ENCODE assay signal across 3 cellular contexts in the genomic region with DNA sequence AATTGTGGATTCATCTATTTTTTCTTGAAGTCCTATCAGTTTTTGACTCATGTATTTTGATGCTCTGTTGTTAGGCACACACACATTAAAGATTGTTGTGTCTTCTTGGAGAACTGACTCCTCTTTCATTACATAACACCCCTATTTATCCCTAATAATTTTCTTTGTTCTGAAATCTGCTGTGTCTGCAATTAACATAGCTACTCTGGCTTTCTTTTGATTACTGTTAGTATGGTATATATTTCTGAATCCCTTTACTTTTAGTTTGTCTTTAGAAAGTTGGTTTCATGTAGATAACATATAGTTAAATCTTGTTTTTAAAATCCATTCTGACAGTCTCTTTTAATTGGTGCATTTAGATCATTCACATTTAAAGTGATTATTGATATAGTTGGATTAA.
A peak's percentile ranks its signal among the peaks of the same experiment; 100 is the strongest.
TF ChIP-seq lines count a peak whose summit lies in the region.

No MANE protein-coding gene starts in this region.

TF ChIP-seq in A549, 52 proteins besides CTCF, POLR2A, EP300 and RAD21:
- no peak for TF ChIP-seq CBX2 (IDR thresholded peaks at IDR 0.05; ENCODE audit: borderline replicate concordance, low read depth)
- TF ChIP-seq HOXB13 (CRISPR knock-in tag; IDR thresholded peaks at IDR 0.05; ENCODE audit: low read depth) = no peak
- peak; percentile 61 for TF ChIP-seq MAFK (IDR thresholded peaks at IDR 0.05; ENCODE audit: partially characterized antibody)
- no peak for TF ChIP-seq HDAC2 (IDR thresholded peaks at IDR 0.05)

TF ChIP-seq in IMR-90, 13 proteins besides CTCF, POLR2A, EP300 and RAD21:
- TF ChIP-seq RFX5 (IDR thresholded peaks at IDR 0.05; ENCODE audit: low read depth, low read length) = no peak
- TF ChIP-seq MAFK (IDR thresholded peaks at IDR 0.05; ENCODE audit: low read depth, low read length) = peak; percentile 72
- TF ChIP-seq, protein P1, sequence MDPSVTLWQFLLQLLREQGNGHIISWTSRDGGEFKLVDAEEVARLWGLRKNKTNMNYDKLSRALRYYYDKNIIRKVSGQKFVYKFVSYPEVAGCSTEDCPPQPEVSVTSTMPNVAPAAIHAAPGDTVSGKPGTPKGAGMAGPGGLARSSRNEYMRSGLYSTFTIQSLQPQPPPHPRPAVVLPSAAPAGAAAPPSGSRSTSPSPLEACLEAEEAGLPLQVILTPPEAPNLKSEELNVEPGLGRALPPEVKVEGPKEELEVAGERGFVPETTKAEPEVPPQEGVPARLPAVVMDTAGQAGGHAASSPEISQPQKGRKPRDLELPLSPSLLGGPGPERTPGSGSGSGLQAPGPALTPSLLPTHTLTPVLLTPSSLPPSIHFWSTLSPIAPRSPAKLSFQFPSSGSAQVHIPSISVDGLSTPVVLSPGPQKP (IDR thresholded peaks at IDR 0.05; ENCODE audit: borderline replicate concordance, low read depth, low read length) = no peak

TF ChIP-seq in K562, 482 proteins besides CTCF, POLR2A, EP300 and RAD21:
- TF ChIP-seq C11orf30 (IDR thresholded peaks at IDR 0.05; ENCODE audit: low read depth) (peak; percentile 23; the same call in 1 of the 2 replicates), ZNF316 (IDR thresholded peaks at IDR 0.05) (peak; percentile 55), CEBPB (tag; IDR thresholded peaks at IDR 0.05) (no peak), MAFG (tag; conservative IDR thresholded peaks at IDR 0.05) (0 out of 2 replicates have a peak, but pooled peaks have one; percentile 18)
